Comparison of ENCODE assay signal across 14 cellular contexts in the genomic region with DNA sequence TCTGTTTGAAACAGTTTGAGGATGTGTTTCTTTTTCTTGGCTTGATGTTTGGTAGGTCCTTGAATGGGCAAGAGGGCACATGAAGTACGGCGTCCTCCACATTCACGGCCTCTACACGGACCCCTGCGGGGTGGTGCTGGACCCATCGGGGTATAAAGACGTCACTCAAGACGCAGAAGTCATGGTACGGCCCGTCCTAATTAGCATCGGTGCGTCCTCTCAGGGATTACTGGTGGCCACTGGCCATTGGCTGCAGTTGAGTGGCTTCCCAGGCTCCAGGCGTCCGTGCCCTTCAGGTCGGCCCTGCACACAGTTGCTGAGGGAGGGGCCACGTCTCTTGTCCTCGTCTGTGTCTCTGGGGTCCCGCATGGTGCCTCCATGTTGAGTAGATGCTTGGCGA. TPM values are rescaled to one million over a fixed set of nuclear protein-coding genes. Genes with fewer than 3 reads are reported as not detected.
DNase-seq lines count a peak whose midpoint lies in the region; ATAC-seq and TF ChIP-seq lines count a peak whose summit lies in the region.
"Had no signal": no experiment of that assay in that cellular context is flagged by ENCODE, and none has a peak within 500 bp of the region (broad histone marks: within the 10 kb centered on the region; RNA-seq: fewer than 3 reads in every experiment).

No MANE protein-coding gene starts in this region.

- H3K4me3 Mint-ChIP-seq in endothelial cell (ENCODE audit: unreplicated experiment) = no peak overlapping the region
- H3K4me3 Mint-ChIP-seq: CD14-positive monocyte, H9 had no signal

- H3K9me3 ChIP-seq in right atrium auricular region (no peaks in the 10 kb centered on the region), smooth muscle cell (replicated peaks; ENCODE audit: low read depth) (no peaks in the 10 kb centered on the region), mucosa of descending colon (no peaks in the 10 kb centered on the region)

- no peak for DNase-seq in right atrium auricular region (ENCODE audit: low spot score)
- DNase-seq in Right ventricle myocardium superior = no peak
- DNase-seq in RWPE1 (ENCODE audit: low spot score) = no peak
- DNase-seq in endothelial cell (ENCODE audit: low spot score) = no peak
- DNase-seq in smooth muscle cell (lab: John Stamatoyannopoulos, UW; ENCODE audit: unreplicated experiment) = no peak
- DNase-seq in mucosa of descending colon = no peak
- DNase-seq: DMS79 treated with DMSO at 0.1 percent for 48 hours, EL, GOT3, H9 had no signal

- no peaks in the 10 kb centered on the region for H3K9me3 Mint-ChIP-seq in endothelial cell (ENCODE audit: unreplicated experiment)
- H3K9me3 Mint-ChIP-seq: H9 had no signal

- no peak overlapping the region for H2AFZ ChIP-seq in smooth muscle cell (ENCODE audit: low read depth)

- H3K27me3 Mint-ChIP-seq in endothelial cell (ENCODE audit: unreplicated experiment) = peaks cover 7% of the 10 kb centered on the region

- TF ChIP-seq CTCF in right atrium auricular region (IDR thresholded peaks at IDR 0.05) (no peak), RWPE1 (conservative IDR thresholded peaks at IDR 0.05; ENCODE audit: low read depth) (no peak), endothelial cell (IDR thresholded peaks at IDR 0.05; ENCODE audit: unreplicated experiment) (no peak), smooth muscle cell (IDR thresholded peaks at IDR 0.05; ENCODE audit: borderline replicate concordance, insufficient read depth, poor library complexity, severe bottlenecking) (no peak), mucosa of descending colon (IDR thresholded peaks at IDR 0.05) (no peak)

- intact Hi-C loops in Right ventricle myocardium superior (cut with DNase I) (loop anchor here (10.0 kb wide), 1 partner anchor 56 kb away; no protein-coding TSS in a partner anchor), mucosa of descending colon (cut with DNase I, micrococcal nuclease) (loop anchor here in 1 of 2 donors (10.0 kb wide), 1 partner anchor 104 kb away; no protein-coding TSS in a partner anchor)

- peak overlapping the region; percentile 43 to 75 for H3K27ac ChIP-seq in right atrium auricular region
- H3K27ac ChIP-seq in RWPE1 = peak overlapping the region; percentile 53; the same call in 1 of the 2 replicates
- no peak overlapping the region for H3K27ac ChIP-seq in smooth muscle cell (ENCODE audit: low read depth)

- H3K4me1 ChIP-seq in right atrium auricular region (peaks cover 0 to 29% of the 10 kb centered on the region in 2 donors), smooth muscle cell (ENCODE audit: low read depth) (no peaks in the 10 kb centered on the region), mucosa of descending colon (ENCODE audit: low read depth) (no peaks in the 10 kb centered on the region)

- 97% methylated on average over 19 of the region's 19 CpGs for WGBS in smooth muscle cell (ENCODE audit: low lambda C conversion rate)

- no peak overlapping the region for H3K4me3 ChIP-seq in right atrium auricular region
- H3K4me3 ChIP-seq in smooth muscle cell = no peak overlapping the region
- H3K4me3 ChIP-seq in mucosa of descending colon = no peak overlapping the region

- H3K4me2 ChIP-seq in smooth muscle cell = no peak overlapping the region

- peak overlapping the region; percentile 48 for H3K27ac Mint-ChIP-seq in endothelial cell (ENCODE audit: unreplicated experiment)

- POLR2A ChIA-PET in RWPE1 (lab: Yijun Ruan, JAX; ENCODE audit: low non-redundant PET) = no interaction called here

- H3K79me2 ChIP-seq in smooth muscle cell (ENCODE audit: low read depth) = no peaks in the 10 kb centered on the region

- H3K9ac ChIP-seq in smooth muscle cell (ENCODE audit: low read depth) = no peak overlapping the region

- H3K36me3 ChIP-seq in right atrium auricular region (peaks cover 25% of the 10 kb centered on the region), smooth muscle cell (ENCODE audit: low read depth) (peaks cover 4% of the 10 kb centered on the region), mucosa of descending colon (ENCODE audit: low read depth) (no peaks in the 10 kb centered on the region)

- ATAC-seq in Right ventricle myocardium superior (ENCODE audit: poor library complexity) (no peak), mucosa of descending colon (no peak), HG02970 (IDR thresholded peaks at IDR 0.05; ENCODE audit: low FRiP score, unreplicated experiment) (no peak)
- ATAC-seq: HepG2 had no signal

- H3K27me3 ChIP-seq in right atrium auricular region (no peaks in the 10 kb centered on the region), smooth muscle cell (ENCODE audit: low read depth) (no peaks in the 10 kb centered on the region)

- no peaks in the 10 kb centered on the region for H3K4me1 Mint-ChIP-seq in endothelial cell (ENCODE audit: unreplicated experiment)
- H3K4me1 Mint-ChIP-seq: CD14-positive monocyte, H9 had no signal

- H4K20me1 ChIP-seq in smooth muscle cell (ENCODE audit: low read depth) = no peaks in the 10 kb centered on the region

- peaks cover 30% of the 10 kb centered on the region for H3K36me3 Mint-ChIP-seq in endothelial cell (ENCODE audit: low read depth, unreplicated experiment)

- no peaks in the 10 kb centered on the region for H3F3A ChIP-seq in smooth muscle cell (ENCODE audit: low read depth)

- CTCF ChIA-PET in RWPE1 (lab: Yijun Ruan, JAX) = no interaction called here

RNA-seq across cellular contexts. Expression of gene FAM118A, which starts 20.8 kb away (rescaled TPM):
- total RNA-seq in right atrium auricular region (10 to 100 TPM; 11.6 to 12.4 TPM), Right ventricle myocardium superior (21.1 TPM), endothelial cell (ENCODE audit: unreplicated experiment) (26.6 TPM), smooth muscle cell (36.1 and 36.6 TPM in 2 replicates), mucosa of descending colon (10 to 100 TPM; 50.1 to 86.0 (median 55.1) TPM)
- polyA plus RNA-seq in smooth muscle cell = 60.3 and 114 TPM in 2 replicates

RNA-seq across cellular contexts. Expression of gene UPK3A, which starts 45.8 kb away (rescaled TPM):
- total RNA-seq in right atrium auricular region (not detected), Right ventricle myocardium superior (0.65 TPM), endothelial cell (ENCODE audit: unreplicated experiment) (not detected), smooth muscle cell (not detected in 2 replicates), mucosa of descending colon (under 1 TPM in 1 of 3 donors, not detected in 2; 0.67 TPM)
- not detected in 2 replicates for polyA plus RNA-seq in smooth muscle cell
- total RNA-seq: H9 had no signal
- polyA plus RNA-seq: BJ had no signal
